ENCODE assay signal across 2 cellular contexts in the genomic region with DNA sequence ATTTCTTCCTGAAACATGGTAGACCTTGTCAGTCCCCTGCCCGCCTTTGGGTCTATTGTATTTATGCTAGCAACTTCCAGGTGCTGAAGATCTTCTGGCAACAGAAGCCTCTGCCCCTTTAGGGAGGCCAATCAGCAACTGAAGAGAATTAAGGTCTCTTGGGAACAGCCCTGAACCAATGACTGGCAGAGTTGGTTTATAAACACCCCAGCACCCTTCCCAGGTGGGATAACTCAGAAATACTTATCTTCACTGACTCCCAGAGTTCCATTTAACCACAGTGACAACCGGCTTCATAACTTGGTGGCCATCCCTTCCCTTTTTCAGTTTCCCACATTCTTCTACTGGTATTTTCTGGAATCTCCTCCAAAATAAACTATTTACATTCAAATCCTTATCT.
TF ChIP-seq lines count a peak whose summit lies in the region.

No MANE protein-coding gene starts in this region.

TF ChIP-seq in GM23338, 12 proteins besides CTCF, POLR2A, EP300 and RAD21 (continues in another document):
- TF ChIP-seq, protein P1, sequence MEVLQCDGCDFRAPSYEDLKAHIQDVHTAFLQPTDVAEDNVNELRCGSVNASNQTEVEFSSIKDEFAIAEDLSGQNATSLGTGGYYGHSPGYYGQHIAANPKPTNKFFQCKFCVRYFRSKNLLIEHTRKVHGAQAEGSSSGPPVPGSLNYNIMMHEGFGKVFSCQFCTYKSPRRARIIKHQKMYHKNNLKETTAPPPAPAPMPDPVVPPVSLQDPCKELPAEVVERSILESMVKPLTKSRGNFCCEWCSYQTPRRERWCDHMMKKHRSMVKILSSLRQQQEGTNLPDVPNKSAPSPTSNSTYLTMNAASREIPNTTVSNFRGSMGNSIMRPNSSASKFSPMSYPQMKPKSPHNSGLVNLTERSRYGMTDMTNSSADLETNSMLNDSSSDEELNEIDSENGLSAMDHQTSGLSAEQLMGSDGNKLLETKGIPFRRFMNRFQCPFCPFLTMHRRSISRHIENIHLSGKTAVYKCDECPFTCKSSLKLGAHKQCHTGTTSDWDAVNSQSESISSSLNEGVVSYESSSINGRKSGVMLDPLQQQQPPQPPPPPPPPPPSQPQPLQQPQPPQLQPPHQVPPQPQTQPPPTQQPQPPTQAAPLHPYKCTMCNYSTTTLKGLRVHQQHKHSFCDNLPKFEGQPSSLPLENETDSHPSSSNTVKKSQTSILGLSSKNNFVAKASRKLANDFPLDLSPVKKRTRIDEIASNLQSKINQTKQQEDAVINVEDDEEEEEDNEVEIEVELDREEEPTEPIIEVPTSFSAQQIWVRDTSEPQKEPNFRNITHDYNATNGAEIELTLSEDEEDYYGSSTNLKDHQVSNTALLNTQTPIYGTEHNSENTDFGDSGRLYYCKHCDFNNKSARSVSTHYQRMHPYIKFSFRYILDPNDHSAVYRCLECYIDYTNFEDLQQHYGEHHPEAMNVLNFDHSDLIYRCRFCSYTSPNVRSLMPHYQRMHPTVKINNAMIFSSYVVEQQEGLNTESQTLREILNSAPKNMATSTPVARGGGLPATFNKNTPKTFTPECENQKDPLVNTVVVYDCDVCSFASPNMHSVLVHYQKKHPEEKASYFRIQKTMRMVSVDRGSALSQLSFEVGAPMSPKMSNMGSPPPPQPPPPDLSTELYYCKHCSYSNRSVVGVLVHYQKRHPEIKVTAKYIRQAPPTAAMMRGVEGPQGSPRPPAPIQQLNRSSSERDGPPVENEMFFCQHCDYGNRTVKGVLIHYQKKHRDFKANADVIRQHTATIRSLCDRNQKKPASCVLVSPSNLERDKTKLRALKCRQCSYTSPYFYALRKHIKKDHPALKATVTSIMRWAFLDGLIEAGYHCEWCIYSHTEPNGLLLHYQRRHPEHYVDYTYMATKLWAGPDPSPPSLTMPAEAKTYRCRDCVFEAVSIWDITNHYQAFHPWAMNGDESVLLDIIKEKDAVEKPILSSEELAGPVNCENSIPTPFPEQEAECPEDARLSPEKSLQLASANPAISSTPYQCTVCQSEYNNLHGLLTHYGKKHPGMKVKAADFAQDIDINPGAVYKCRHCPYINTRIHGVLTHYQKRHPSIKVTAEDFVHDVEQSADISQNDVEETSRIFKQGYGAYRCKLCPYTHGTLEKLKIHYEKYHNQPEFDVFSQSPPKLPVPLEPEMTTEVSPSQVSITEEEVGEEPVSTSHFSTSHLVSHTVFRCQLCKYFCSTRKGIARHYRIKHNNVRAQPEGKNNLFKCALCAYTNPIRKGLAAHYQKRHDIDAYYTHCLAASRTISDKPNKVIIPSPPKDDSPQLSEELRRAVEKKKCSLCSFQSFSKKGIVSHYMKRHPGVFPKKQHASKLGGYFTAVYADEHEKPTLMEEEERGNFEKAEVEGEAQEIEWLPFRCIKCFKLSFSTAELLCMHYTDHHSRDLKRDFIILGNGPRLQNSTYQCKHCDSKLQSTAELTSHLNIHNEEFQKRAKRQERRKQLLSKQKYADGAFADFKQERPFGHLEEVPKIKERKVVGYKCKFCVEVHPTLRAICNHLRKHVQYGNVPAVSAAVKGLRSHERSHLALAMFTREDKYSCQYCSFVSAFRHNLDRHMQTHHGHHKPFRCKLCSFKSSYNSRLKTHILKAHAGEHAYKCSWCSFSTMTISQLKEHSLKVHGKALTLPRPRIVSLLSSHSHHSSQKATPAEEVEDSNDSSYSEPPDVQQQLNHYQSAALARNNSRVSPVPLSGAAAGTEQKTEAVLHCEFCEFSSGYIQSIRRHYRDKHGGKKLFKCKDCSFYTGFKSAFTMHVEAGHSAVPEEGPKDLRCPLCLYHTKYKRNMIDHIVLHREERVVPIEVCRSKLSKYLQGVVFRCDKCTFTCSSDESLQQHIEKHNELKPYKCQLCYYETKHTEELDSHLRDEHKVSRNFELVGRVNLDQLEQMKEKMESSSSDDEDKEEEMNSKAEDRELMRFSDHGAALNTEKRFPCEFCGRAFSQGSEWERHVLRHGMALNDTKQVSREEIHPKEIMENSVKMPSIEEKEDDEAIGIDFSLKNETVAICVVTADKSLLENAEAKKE (CRISPR knock-in tag; IDR thresholded peaks at IDR 0.05) = no peak
- TF ChIP-seq POLR2AphosphoS5 (IDR thresholded peaks at IDR 0.05; ENCODE audit: low read depth) (no peak), STAT1 (IDR thresholded peaks at IDR 0.05; ENCODE audit: unreplicated experiment) (no peak), NANOG (IDR thresholded peaks at IDR 0.05; ENCODE audit: borderline replicate concordance) (no peak), ZNF331 (CRISPR knock-in tag; IDR thresholded peaks at IDR 0.05; ENCODE audit: low read depth) (no peak), EZH2phosphoT487 (IDR thresholded peaks at IDR 0.05; ENCODE audit: unreplicated experiment) (no peak), JUNB (IDR thresholded peaks at IDR 0.05; ENCODE audit: unreplicated experiment) (no peak), CREB1 (CRISPR knock-in tag; IDR thresholded peaks at IDR 0.05; ENCODE audit: low read depth) (no peak)
- TF ChIP-seq, protein P2, sequence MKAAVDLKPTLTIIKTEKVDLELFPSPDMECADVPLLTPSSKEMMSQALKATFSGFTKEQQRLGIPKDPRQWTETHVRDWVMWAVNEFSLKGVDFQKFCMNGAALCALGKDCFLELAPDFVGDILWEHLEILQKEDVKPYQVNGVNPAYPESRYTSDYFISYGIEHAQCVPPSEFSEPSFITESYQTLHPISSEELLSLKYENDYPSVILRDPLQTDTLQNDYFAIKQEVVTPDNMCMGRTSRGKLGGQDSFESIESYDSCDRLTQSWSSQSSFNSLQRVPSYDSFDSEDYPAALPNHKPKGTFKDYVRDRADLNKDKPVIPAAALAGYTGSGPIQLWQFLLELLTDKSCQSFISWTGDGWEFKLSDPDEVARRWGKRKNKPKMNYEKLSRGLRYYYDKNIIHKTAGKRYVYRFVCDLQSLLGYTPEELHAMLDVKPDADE (IDR thresholded peaks at IDR 0.05) = no peak
- TF ChIP-seq, protein P3, sequence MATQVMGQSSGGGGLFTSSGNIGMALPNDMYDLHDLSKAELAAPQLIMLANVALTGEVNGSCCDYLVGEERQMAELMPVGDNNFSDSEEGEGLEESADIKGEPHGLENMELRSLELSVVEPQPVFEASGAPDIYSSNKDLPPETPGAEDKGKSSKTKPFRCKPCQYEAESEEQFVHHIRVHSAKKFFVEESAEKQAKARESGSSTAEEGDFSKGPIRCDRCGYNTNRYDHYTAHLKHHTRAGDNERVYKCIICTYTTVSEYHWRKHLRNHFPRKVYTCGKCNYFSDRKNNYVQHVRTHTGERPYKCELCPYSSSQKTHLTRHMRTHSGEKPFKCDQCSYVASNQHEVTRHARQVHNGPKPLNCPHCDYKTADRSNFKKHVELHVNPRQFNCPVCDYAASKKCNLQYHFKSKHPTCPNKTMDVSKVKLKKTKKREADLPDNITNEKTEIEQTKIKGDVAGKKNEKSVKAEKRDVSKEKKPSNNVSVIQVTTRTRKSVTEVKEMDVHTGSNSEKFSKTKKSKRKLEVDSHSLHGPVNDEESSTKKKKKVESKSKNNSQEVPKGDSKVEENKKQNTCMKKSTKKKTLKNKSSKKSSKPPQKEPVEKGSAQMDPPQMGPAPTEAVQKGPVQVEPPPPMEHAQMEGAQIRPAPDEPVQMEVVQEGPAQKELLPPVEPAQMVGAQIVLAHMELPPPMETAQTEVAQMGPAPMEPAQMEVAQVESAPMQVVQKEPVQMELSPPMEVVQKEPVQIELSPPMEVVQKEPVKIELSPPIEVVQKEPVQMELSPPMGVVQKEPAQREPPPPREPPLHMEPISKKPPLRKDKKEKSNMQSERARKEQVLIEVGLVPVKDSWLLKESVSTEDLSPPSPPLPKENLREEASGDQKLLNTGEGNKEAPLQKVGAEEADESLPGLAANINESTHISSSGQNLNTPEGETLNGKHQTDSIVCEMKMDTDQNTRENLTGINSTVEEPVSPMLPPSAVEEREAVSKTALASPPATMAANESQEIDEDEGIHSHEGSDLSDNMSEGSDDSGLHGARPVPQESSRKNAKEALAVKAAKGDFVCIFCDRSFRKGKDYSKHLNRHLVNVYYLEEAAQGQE (IDR thresholded peaks at IDR 0.05; ENCODE audit: unreplicated experiment) = no peak

TF ChIP-seq in IMR-90, 13 proteins besides CTCF, POLR2A, EP300 and RAD21:
- TF ChIP-seq, protein P4, sequence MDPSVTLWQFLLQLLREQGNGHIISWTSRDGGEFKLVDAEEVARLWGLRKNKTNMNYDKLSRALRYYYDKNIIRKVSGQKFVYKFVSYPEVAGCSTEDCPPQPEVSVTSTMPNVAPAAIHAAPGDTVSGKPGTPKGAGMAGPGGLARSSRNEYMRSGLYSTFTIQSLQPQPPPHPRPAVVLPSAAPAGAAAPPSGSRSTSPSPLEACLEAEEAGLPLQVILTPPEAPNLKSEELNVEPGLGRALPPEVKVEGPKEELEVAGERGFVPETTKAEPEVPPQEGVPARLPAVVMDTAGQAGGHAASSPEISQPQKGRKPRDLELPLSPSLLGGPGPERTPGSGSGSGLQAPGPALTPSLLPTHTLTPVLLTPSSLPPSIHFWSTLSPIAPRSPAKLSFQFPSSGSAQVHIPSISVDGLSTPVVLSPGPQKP (IDR thresholded peaks at IDR 0.05; ENCODE audit: borderline replicate concordance, low read depth, low read length) = no peak
- TF ChIP-seq RFX5 (IDR thresholded peaks at IDR 0.05; ENCODE audit: low read depth, low read length) = no peak
- TF ChIP-seq MAZ (IDR thresholded peaks at IDR 0.05; ENCODE audit: borderline replicate concordance, low read depth, low read length) = no peak
- TF ChIP-seq BHLHE40 (IDR thresholded peaks at IDR 0.05; ENCODE audit: low read depth, low read length) = no peak
- TF ChIP-seq RCOR1 (IDR thresholded peaks at IDR 0.05; ENCODE audit: insufficient replicate concordance, low read length) = no peak
- TF ChIP-seq FOS (IDR thresholded peaks at IDR 0.05; ENCODE audit: low read depth, low read length) = no peak
- TF ChIP-seq MXI1 (IDR thresholded peaks at IDR 0.05; ENCODE audit: borderline replicate concordance, low read depth, low read length) = no peak
- TF ChIP-seq MAFK (IDR thresholded peaks at IDR 0.05; ENCODE audit: low read depth, low read length) = no peak
- TF ChIP-seq CEBPB (IDR thresholded peaks at IDR 0.05; ENCODE audit: low read depth, low read length) = no peak
- no peak for TF ChIP-seq USF2 (IDR thresholded peaks at IDR 0.05; ENCODE audit: low read depth, low read length)
- TF ChIP-seq CHD1 (IDR thresholded peaks at IDR 0.05; ENCODE audit: low read depth, low read length) = no peak
- TF ChIP-seq NFE2L2 (IDR thresholded peaks at IDR 0.05; ENCODE audit: low read depth, low read length) = no peak
- no peak for TF ChIP-seq SMC3 (IDR thresholded peaks at IDR 0.05; ENCODE audit: low read depth, low read length)
